ENCODE assay signal across 1 cellular context in genomic region chr3:112990672-112991602, GRCh38.
TF ChIP-seq lines count a peak whose summit lies in the region.

Gene GTPBP8 (plus strand): TSS chr3:112990984. CDS start chr3:112991000, 16 bp downstream.

TF ChIP-seq in HepG2, 621 proteins besides CTCF, POLR2A, EP300 and RAD21 (continued from another document and continues in another):
- TF ChIP-seq ZNF770 (CRISPR knock-in tag; IDR thresholded peaks at IDR 0.05): peak; percentile 3; the same call in 1 of the 2 replicates
- peak; percentile 69; the same call in 1 of the 2 replicates for TF ChIP-seq HIVEP1 (CRISPR knock-in tag; IDR thresholded peaks at IDR 0.05)
- TF ChIP-seq HNRNPLL (IDR thresholded peaks at IDR 0.05; ENCODE audit: low read depth, low read length, poor library complexity, severe bottlenecking): peak; percentile 93
- peak; percentile 67 for TF ChIP-seq ZZZ3 (CRISPR knock-in tag; IDR thresholded peaks at IDR 0.05; ENCODE audit: borderline replicate concordance)
- no peak for TF ChIP-seq MBNL3 (CRISPR knock-in tag; conservative IDR thresholded peaks at IDR 0.05)
- no peak for TF ChIP-seq CEBPG (CRISPR knock-in tag; IDR thresholded peaks at IDR 0.05)
- 0 out of 2 replicates have a peak, but pooled peaks have one; percentile 72 for TF ChIP-seq CC2D1A (CRISPR knock-in tag; IDR thresholded peaks at IDR 0.05)
- no peak for TF ChIP-seq SOX6 (IDR thresholded peaks at IDR 0.05)
- TF ChIP-seq SOX6 (CRISPR knock-in tag; IDR thresholded peaks at IDR 0.05): peak; percentile 75
- TF ChIP-seq DNMT3B (CRISPR knock-in tag; conservative IDR thresholded peaks at IDR 0.05): 0 out of 2 replicates have a peak, but pooled peaks have one; percentile 24
- peak; percentile 41; the same call in 1 of the 2 replicates for TF ChIP-seq ZHX1 (CRISPR knock-in tag; IDR thresholded peaks at IDR 0.05; ENCODE audit: low read depth)
- TF ChIP-seq ZNF318 (CRISPR knock-in tag; IDR thresholded peaks at IDR 0.05): peak; percentile 90; the same call in 1 of the 2 replicates
- peak; percentile 56; the same call in 1 of the 2 replicates for TF ChIP-seq ZNF263 (CRISPR knock-in tag; IDR thresholded peaks at IDR 0.05)
- TF ChIP-seq ZBTB38 (CRISPR knock-in tag; IDR thresholded peaks at IDR 0.05): 0 out of 2 replicates have a peak, but pooled peaks have one; percentile 80
- TF ChIP-seq ATF7 (IDR thresholded peaks at IDR 0.05): no peak
- TF ChIP-seq ATF7 (CRISPR knock-in tag; IDR thresholded peaks at IDR 0.05): peak; percentile 74
- TF ChIP-seq ZBTB21 (CRISPR knock-in tag; IDR thresholded peaks at IDR 0.05): peak; percentile 64
- peak; percentile 25; the same call in 1 of the 2 replicates for TF ChIP-seq PRDM10 (CRISPR knock-in tag; IDR thresholded peaks at IDR 0.05; ENCODE audit: low read depth)
- TF ChIP-seq HNF4A (CRISPR knock-in tag; IDR thresholded peaks at IDR 0.05): peak; percentile 52
- no peak for TF ChIP-seq GPBP1L1 (CRISPR knock-in tag; IDR thresholded peaks at IDR 0.05)
- TF ChIP-seq BRF2 (CRISPR knock-in tag; IDR thresholded peaks at IDR 0.05): 0 out of 2 replicates have a peak, but pooled peaks have one; percentile 77
- TF ChIP-seq ZNF781 (CRISPR knock-in tag; IDR thresholded peaks at IDR 0.05; ENCODE audit: borderline replicate concordance, not compliant biosample characterization): peak; percentile 59
- TF ChIP-seq SP4 (CRISPR knock-in tag; IDR thresholded peaks at IDR 0.05): peak; percentile 80
- TF ChIP-seq USF2 (IDR thresholded peaks at IDR 0.05; ENCODE audit: low read depth, low read length): no peak
- peak; percentile 42; the same call in 1 of the 2 replicates for TF ChIP-seq USF2 (CRISPR knock-in tag; IDR thresholded peaks at IDR 0.05; ENCODE audit: borderline replicate concordance)
- peak; percentile 87 for TF ChIP-seq ZNF709 (CRISPR knock-in tag; IDR thresholded peaks at IDR 0.05)
- TF ChIP-seq RBFOX2 (IDR thresholded peaks at IDR 0.05; ENCODE audit: low read depth, low read length): peak; percentile 92
- no peak for TF ChIP-seq PRPF4 (IDR thresholded peaks at IDR 0.05; ENCODE audit: low read depth, low read length, poor library complexity, severe bottlenecking)
- TF ChIP-seq ZNF232 (CRISPR knock-in tag; IDR thresholded peaks at IDR 0.05; ENCODE audit: borderline replicate concordance): peak; percentile 87; the same call in 1 of the 2 replicates
- TF ChIP-seq ZNF101 (CRISPR knock-in tag; IDR thresholded peaks at IDR 0.05; ENCODE audit: borderline replicate concordance, low read depth): no peak; the same call in 1 of the 2 replicates
- peak; percentile 89 for TF ChIP-seq NAIF1 (CRISPR knock-in tag; IDR thresholded peaks at IDR 0.05; ENCODE audit: borderline replicate concordance)
- TF ChIP-seq MAFF (IDR thresholded peaks at IDR 0.05; ENCODE audit: low read depth, low read length): no peak
- no peak; the same call in 1 of the 2 replicates for TF ChIP-seq ZNF607 (CRISPR knock-in tag; IDR thresholded peaks at IDR 0.05; ENCODE audit: borderline replicate concordance)
- no peak for TF ChIP-seq SRSF4 (IDR thresholded peaks at IDR 0.05; ENCODE audit: low read depth, low read length, poor library complexity, severe bottlenecking)
- no peak for TF ChIP-seq ZBTB7A (CRISPR knock-in tag; IDR thresholded peaks at IDR 0.05)
- TF ChIP-seq KDM3A (CRISPR knock-in tag; IDR thresholded peaks at IDR 0.05; ENCODE audit: low read depth): no peak; the same call in 1 of the 2 replicates
- peak; percentile 57; the same call in 1 of the 2 replicates for TF ChIP-seq FOXK1 (CRISPR knock-in tag; IDR thresholded peaks at IDR 0.05; ENCODE audit: borderline replicate concordance, low read depth)
- TF ChIP-seq NR2F1 (CRISPR knock-in tag; IDR thresholded peaks at IDR 0.05): no peak
- TF ChIP-seq FOXP1 (IDR thresholded peaks at IDR 0.05): no peak
- peak; percentile 22; the same call in 1 of the 2 replicates for TF ChIP-seq FOXP1 (CRISPR knock-in tag; IDR thresholded peaks at IDR 0.05)
